ENCODE assay signal across 10 cellular contexts in the genomic region with DNA sequence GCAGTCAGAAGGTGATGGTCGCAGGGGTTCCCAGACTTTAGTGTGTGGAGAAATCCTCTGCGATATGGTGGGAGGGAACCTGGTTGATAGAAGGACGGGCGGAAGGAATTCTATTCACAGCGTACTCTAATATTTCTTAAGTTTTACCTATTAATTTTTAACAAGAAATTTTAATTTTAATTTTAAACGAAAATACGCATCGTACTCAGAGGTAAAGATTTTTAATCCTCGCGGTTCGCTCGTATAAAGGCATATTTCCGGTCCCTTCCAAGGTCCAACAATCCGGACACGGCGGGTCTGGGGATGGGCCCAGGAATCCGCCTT. TPM values are rescaled to one million over a fixed set of nuclear protein-coding genes. Genes with fewer than 3 reads are reported as not detected.
DNase-seq lines count a peak whose midpoint lies in the region; ATAC-seq and TF ChIP-seq lines count a peak whose summit lies in the region.
"Had no signal": no experiment of that assay in that cellular context is flagged by ENCODE, and none has a peak within 500 bp of the region (broad histone marks: within the 10 kb centered on the region; RNA-seq: fewer than 3 reads in every experiment).

No MANE protein-coding gene starts in this region.

- H3F3A ChIP-seq in DOHH2 (ENCODE audit: control insufficient read depth, insufficient read depth) = no peaks in the 10 kb centered on the region

- H3K27me3 ChIP-seq in DOHH2 (ENCODE audit: control insufficient read depth, low read length) (peaks cover 26% of the 10 kb centered on the region), Peyer's patch (no peaks in the 10 kb centered on the region), esophagus muscularis mucosa (no peaks in the 10 kb centered on the region), prostate gland (replicated peaks; ENCODE audit: insufficient read depth) (no peaks in the 10 kb centered on the region)

- intact Hi-C loops in esophagus muscularis mucosa (cut with DNase I) (no loop called here), prostate gland (cut with DNase I) (loop anchor here (2.0 kb wide), 1 partner anchor 40 kb away; no protein-coding TSS in a partner anchor)

- peaks cover 28% of the 10 kb centered on the region for H3K4me1 ChIP-seq in DOHH2 (ENCODE audit: control insufficient read depth, low read length)
- H3K4me1 ChIP-seq in Peyer's patch = peaks cover 0 to 29% (median 5%) of the 10 kb centered on the region in 4 donors
- peaks cover 45 to 68% (median 60%) of the 10 kb centered on the region in 4 donors for H3K4me1 ChIP-seq in esophagus muscularis mucosa
- no peaks in the 10 kb centered on the region for H3K4me1 ChIP-seq in prostate gland (replicated peaks)

- H3K4me3 ChIP-seq in DOHH2 (ENCODE audit: low read length) (peak overlapping the region; percentile 92), Peyer's patch (peak overlapping the region; percentile 90 to 100 (median 98)), esophagus muscularis mucosa (peak overlapping the region; percentile 82 to 97 (median 96)), prostate gland (peak overlapping the region; percentile 80 to 86)

- no peak overlapping the region for H3K27ac ChIP-seq in DOHH2 (ENCODE audit: low read depth, low read length)
- H3K27ac ChIP-seq in Peyer's patch = peak overlapping the region in 3 of 4 donors; percentile 87 to 89 (median 88)
- peak overlapping the region; percentile 84 to 94 (median 90) for H3K27ac ChIP-seq in esophagus muscularis mucosa (replicated peaks in 1 of 4)
- peak overlapping the region; percentile 76 to 77 for H3K27ac ChIP-seq in prostate gland

- H3K9me3 ChIP-seq in DOHH2 (ENCODE audit: control insufficient read depth, insufficient read depth, low read length) (no peaks in the 10 kb centered on the region), Peyer's patch (no peaks in the 10 kb centered on the region), esophagus muscularis mucosa (no peaks in the 10 kb centered on the region), prostate gland (no peaks in the 10 kb centered on the region)

- TF ChIP-seq POLR2A in Peyer's patch (IDR thresholded peaks at IDR 0.05) (no peak), esophagus muscularis mucosa (IDR thresholded peaks at IDR 0.05; ENCODE audit: low read depth) (no peak), prostate gland (IDR thresholded peaks at IDR 0.05) (no peak)

- H3K9me2 ChIP-seq in DOHH2 (replicated peaks; ENCODE audit: control insufficient read depth, low read length) = no peaks in the 10 kb centered on the region

- WGBS in esophagus muscularis mucosa = 14% methylated on average over 17 of the region's 17 CpGs
- WGBS in prostate gland = 12% methylated on average over 17 of the region's 17 CpGs

- peak overlapping the region; percentile 96 for H3K4me2 ChIP-seq in DOHH2 (ENCODE audit: low read length)

- no peak for ATAC-seq in HG03139 (IDR thresholded peaks at IDR 0.05; ENCODE audit: unreplicated experiment)
- no peak for ATAC-seq in HG03108 (IDR thresholded peaks at IDR 0.05; ENCODE audit: unreplicated experiment)

- DNase-seq in Peyer's patch (no peak), esophagus muscularis mucosa (ENCODE audit: extremely low spot score) (no peak), prostate gland (ENCODE audit: low spot score) (no peak), NCI-H146 (lab: John Stamatoyannopoulos, UW) (no peak), GM03348 (ENCODE audit: low spot score) (no peak)

- peaks cover 6% of the 10 kb centered on the region for H3K79me2 ChIP-seq in DOHH2 (ENCODE audit: control insufficient read depth, low read length)

- H3K36me3 ChIP-seq in DOHH2 (ENCODE audit: control insufficient read depth, low read length) (no peaks in the 10 kb centered on the region), Peyer's patch (no peaks in the 10 kb centered on the region), esophagus muscularis mucosa (no peaks in the 10 kb centered on the region), prostate gland (no peaks in the 10 kb centered on the region)

- TF ChIP-seq CTCF in DOHH2 (IDR thresholded peaks at IDR 0.05; ENCODE audit: low read depth, low read length, poor library complexity, severe bottlenecking) (no peak), Peyer's patch (IDR thresholded peaks at IDR 0.05) (peak in 1 of 6 experiments; percentile 7), esophagus muscularis mucosa (IDR thresholded peaks at IDR 0.05) (no peak), prostate gland (IDR thresholded peaks at IDR 0.05) (no peak)

- H4K20me1 ChIP-seq in DOHH2 (ENCODE audit: control insufficient read depth, insufficient read depth, low read depth, low read length) = no peaks in the 10 kb centered on the region

- no peak for TF ChIP-seq EP300 in esophagus muscularis mucosa (IDR thresholded peaks at IDR 0.05)

RNA-seq across cellular contexts. Expression of a gene that starts 0.3 kb away (rescaled TPM):
- total RNA-seq in Peyer's patch (10 to 100 TPM; 14.9 to 21.5 (median 15.9) TPM), esophagus muscularis mucosa (10 to 100 TPM; 34.5 to 56.0 (median 40.7) TPM), prostate gland (10 to 100 TPM; 39.0 to 52.5 TPM)

RNA-seq across cellular contexts. Expression of a gene that starts 14.0 kb away (rescaled TPM):
- total RNA-seq in Peyer's patch (10 to 100 TPM in 3 of 4 donors, 1 to 10 TPM in 1; 4.9 to 33.0 (median 16.9) TPM), esophagus muscularis mucosa (10 to 100 TPM; 18.3 to 48.2 (median 32.5) TPM), prostate gland (10 to 100 TPM; 19.1 to 28.5 TPM)

RNA-seq across cellular contexts. Expression of a gene that starts 47.0 kb away (rescaled TPM):
- total RNA-seq in Peyer's patch (10 to 100 TPM in 3 of 4 donors, 1 to 10 TPM in 1; 9.8 to 80.9 (median 36.8) TPM), esophagus muscularis mucosa (100 to 1,000 TPM in 1 of 4 donors, 10 to 100 TPM in 3; 58.3 to 105 (median 82.5) TPM), prostate gland (10 to 100 TPM; 39.5 to 67.7 TPM)

RNA-seq across cellular contexts. Expression of a gene that starts 47.4 kb away (rescaled TPM):
- not detected for total RNA-seq in Peyer's patch
- total RNA-seq in esophagus muscularis mucosa = 1 to 10 TPM in 1 of 4 donors, under 1 TPM in 1, not detected in 2; 0.39 to 2.0 TPM
- 1 to 10 TPM in 1 of 2 donors, not detected in 1; 1.0 TPM for total RNA-seq in prostate gland
- total RNA-seq: occipital lobe; T-helper 1 cell treated with Interleukin-12 subunit alpha and Interleukin-12 subunit beta and Interleukin-4 antibody, amounts not matched to agents 30 ng/mL and 1 ng/mL, for 36 hours had no signal
